In genomic region chr11:67991347-67992121, GRCh38 we compare ENCODE assay signal across 8 cellular contexts. TPM values are rescaled to one million over a fixed set of nuclear protein-coding genes. Genes with fewer than 3 reads are reported as not detected.
A peak's percentile ranks its signal among the peaks of the same experiment; 100 is the strongest.
DNase-seq lines count a peak whose midpoint lies in the region; ATAC-seq and TF ChIP-seq lines count a peak whose summit lies in the region.
"Not testable (repeated sequence)": the region's sequence is repeated elsewhere in the genome, so short reads cannot be mapped to it uniquely, and the experiment has no call there.

No MANE protein-coding gene starts in this region.

- H3K4me3 ChIP-seq in GM23338 (peak overlapping the region; percentile 63), dorsolateral prefrontal cortex (peak overlapping the region in 48 of 59 donors; percentile 12 to 59 (median 34)), left ventricle myocardium inferior (peak overlapping the region; percentile 55), iPS-18a (ENCODE audit: low read length) (peak overlapping the region; percentile 53), thoracic aorta (peak overlapping the region; percentile 47)

- H3K9me2 ChIP-seq in GM23338 (ENCODE audit: insufficient read depth) = not testable (repeated sequence)

- H3K4me2 ChIP-seq in GM23338 = peak overlapping the region; percentile 84

- not testable (repeated sequence) for DNase-seq in GM23338 (ENCODE audit: low spot score); dorsolateral prefrontal cortex; left ventricle myocardium inferior; progenitor cell of endocrine pancreas (ENCODE audit: low spot score, unreplicated experiment); thoracic aorta (ENCODE audit: low spot score)
- DNase-seq in activated B cell treated with CpG ODN at 0.5 μM for 24 hours = peak; percentile 15

- intact Hi-C loops in activated B cell treated with CpG ODN at 0.5 μM for 24 hours (cut with micrococcal nuclease) = loop anchor here (5.0 kb wide), 1 partner anchor 144 kb away; no protein-coding TSS in a partner anchor
- intact Hi-C loops in dorsolateral prefrontal cortex (cut with DNase I); left ventricle myocardium inferior (cut with micrococcal nuclease): not testable (repeated sequence)

- H3F3A ChIP-seq in GM23338 (replicated peaks; ENCODE audit: low read depth) = not testable (repeated sequence)

- H3K27me3 Mint-ChIP-seq in GM23338 (ENCODE audit: insufficient read depth, low read depth, poor library complexity) (peaks cover 23% of the 10 kb centered on the region), nephron (ENCODE audit: low read depth) (peaks cover 54% of the 10 kb centered on the region), progenitor cell of endocrine pancreas (peaks cover 40% of the 10 kb centered on the region)
- not testable (repeated sequence) for H3K27me3 Mint-ChIP-seq in activated B cell treated with CpG ODN at 0.5 μM for 24 hours

- not testable (repeated sequence) for H4K20me1 ChIP-seq in GM23338 (replicated peaks; ENCODE audit: insufficient read depth)

- H3K36me3 ChIP-seq in GM23338 (ENCODE audit: insufficient read depth); left ventricle myocardium inferior; iPS-18a (ENCODE audit: control insufficient read depth, low read depth, low read length); thoracic aorta: not testable (repeated sequence)

- H3K4me1 Mint-ChIP-seq in GM23338; nephron; progenitor cell of endocrine pancreas (ENCODE audit: low read depth): not testable (repeated sequence)
- H3K4me1 Mint-ChIP-seq in activated B cell treated with CpG ODN at 0.5 μM for 24 hours = peaks cover 23% of the 10 kb centered on the region

- not testable (repeated sequence) for H3K27me3 ChIP-seq in GM23338 (ENCODE audit: insufficient read depth); iPS-18a (ENCODE audit: control insufficient read depth, insufficient read depth, low read length); thoracic aorta (replicated peaks; ENCODE audit: insufficient read depth)
- H3K27me3 ChIP-seq in dorsolateral prefrontal cortex (peaks cover 0 to 12% (median 0%) of the 10 kb centered on the region in 45 donors), left ventricle myocardium inferior (ENCODE audit: low read depth) (peaks cover 25% of the 10 kb centered on the region)

- H3K27ac Mint-ChIP-seq in GM23338, activated B cell treated with CpG ODN at 0.5 μM for 24 hours, nephron, progenitor cell of endocrine pancreas: not testable (repeated sequence)

- not testable (repeated sequence) for H3K9me3 Mint-ChIP-seq in GM23338; activated B cell treated with CpG ODN at 0.5 μM for 24 hours; nephron; progenitor cell of endocrine pancreas (ENCODE audit: low read depth)

- not testable (repeated sequence) for H3K4me1 ChIP-seq in GM23338 (ENCODE audit: insufficient read depth); iPS-18a (ENCODE audit: control insufficient read depth, low read depth, low read length); thoracic aorta (ENCODE audit: control insufficient read depth in 1 of 2, low read depth in 2 of 2)
- peaks cover 11% of the 10 kb centered on the region for H3K4me1 ChIP-seq in left ventricle myocardium inferior

- H3K36me3 Mint-ChIP-seq in GM23338 (ENCODE audit: low read depth); nephron (ENCODE audit: low read depth); progenitor cell of endocrine pancreas (ENCODE audit: insufficient read depth): not testable (repeated sequence)
- peaks cover 24% of the 10 kb centered on the region for H3K36me3 Mint-ChIP-seq in activated B cell treated with CpG ODN at 0.5 μM for 24 hours (ENCODE audit: low read depth)

- TF ChIP-seq CTCF in GM23338 (conservative IDR thresholded peaks at IDR 0.05; ENCODE audit: low read depth in 2 of 2) = peak; percentile 32 to 50; a peak in 3 of 4 replicates
- not testable (repeated sequence) for TF ChIP-seq CTCF in activated B cell treated with CpG ODN at 0.5 μM for 24 hours (IDR thresholded peaks at IDR 0.05); dorsolateral prefrontal cortex (IDR thresholded peaks at IDR 0.05 in 54 of 56, conservative IDR thresholded peaks at IDR 0.05 in 2 of 56; ENCODE audit: low read depth in 1 of 56, partially characterized antibody in 56 of 56); left ventricle myocardium inferior (IDR thresholded peaks at IDR 0.05; ENCODE audit: borderline replicate concordance); nephron (IDR thresholded peaks at IDR 0.05; ENCODE audit: unreplicated experiment in 3 of 3); progenitor cell of endocrine pancreas (IDR thresholded peaks at IDR 0.05; ENCODE audit: unreplicated experiment); thoracic aorta (IDR thresholded peaks at IDR 0.05)

- CTCF ChIA-PET in activated B cell treated with CpG ODN at 0.5 μM for 24 hours (lab: Charles Lee) = not testable (repeated sequence)

- not testable (repeated sequence) for ATAC-seq in GM23338; activated B cell treated with CpG ODN at 0.5 μM for 24 hours (ENCODE audit: low read depth); thoracic aorta (ENCODE audit: insufficient number of reproducible peaks, low FRiP score, low read depth)

- not testable (repeated sequence) for H3K79me2 ChIP-seq in GM23338 (replicated peaks; ENCODE audit: insufficient read depth)

- not testable (repeated sequence) for H2AFZ ChIP-seq in GM23338

- H3K9ac ChIP-seq in iPS-18a (ENCODE audit: low read length) = peak overlapping the region; percentile 48

- H3K9me3 ChIP-seq in left ventricle myocardium inferior (replicated peaks); iPS-18a (ENCODE audit: control insufficient read depth, low read depth, low read length); thoracic aorta: not testable (repeated sequence)

- H3K4me3 Mint-ChIP-seq in GM23338 (peak overlapping the region; percentile 76), nephron (peak overlapping the region in 2 of 3 experiments; percentile 58 to 68), progenitor cell of endocrine pancreas (ENCODE audit: low read depth) (peak overlapping the region; percentile 49)
- not testable (repeated sequence) for H3K4me3 Mint-ChIP-seq in activated B cell treated with CpG ODN at 0.5 μM for 24 hours

- POLR2A ChIA-PET in activated B cell treated with CpG ODN at 0.5 μM for 24 hours (lab: Charles Lee) = not testable (repeated sequence)

- not testable (repeated sequence) for H3K27ac ChIP-seq in GM23338 (ENCODE audit: low read depth); dorsolateral prefrontal cortex; left ventricle myocardium inferior (replicated peaks); iPS-18a (ENCODE audit: low read length); thoracic aorta

RNA-seq across cellular contexts. Expression of gene UNC93B1, which starts 12.4 kb away (rescaled TPM):
- total RNA-seq in GM23338 (2014; rRNA removed; shearing (Covaris generic)) = 28.0 and 34.4 TPM in 2 replicates
- polyA plus RNA-seq in GM23338 (2016; fragmentation: Nextera tagmentation; extraction: Ambion mirVana) = 15.7 and 16.2 TPM in 2 replicates
- total RNA-seq in activated B cell treated with CpG ODN at 0.5 μM for 24 hours (117 and 133 TPM in 2 replicates), dorsolateral prefrontal cortex (10 to 100 TPM in 80 of 120 experiments, 1 to 10 TPM in 40; 5.7 to 20.9 (median 11.2) TPM), left ventricle myocardium inferior (6.1 TPM), progenitor cell of endocrine pancreas (6.7 and 8.0 TPM in 2 replicates), thoracic aorta (10 to 100 TPM; 39.6 to 72.4 TPM)

RNA-seq across cellular contexts. Expression of gene ALDH3B1, which starts 18.6 kb away (rescaled TPM):
- not detected in 2 replicates for total RNA-seq in GM23338 (2014; rRNA removed; shearing (Covaris generic))
- polyA plus RNA-seq in GM23338 (2016; fragmentation: Nextera tagmentation; extraction: Ambion mirVana) = 0.17 and 0.52 TPM in 2 replicates
- total RNA-seq in activated B cell treated with CpG ODN at 0.5 μM for 24 hours (0.53 and 0.98 TPM in 2 replicates), dorsolateral prefrontal cortex (1 to 10 TPM; 1.2 to 7.7 (median 3.1) TPM), left ventricle myocardium inferior (3.7 TPM), progenitor cell of endocrine pancreas (not detected in 2 replicates), thoracic aorta (10 to 100 TPM; 17.6 to 24.2 TPM)

RNA-seq across cellular contexts. Expression of gene NDUFS8, which starts 38.9 kb away (rescaled TPM):
- total RNA-seq in GM23338 (2014; rRNA removed; shearing (Covaris generic)) = 157 and 175 TPM in 2 replicates
- polyA plus RNA-seq in GM23338 (2016; fragmentation: Nextera tagmentation; extraction: Ambion mirVana) = 304 and 308 TPM in 2 replicates
- total RNA-seq in activated B cell treated with CpG ODN at 0.5 μM for 24 hours (93.7 and 101 TPM in 2 replicates), dorsolateral prefrontal cortex (100 to 1,000 TPM in 119 of 120 experiments, 10 to 100 TPM in 1; 98.7 to 186 (median 138) TPM), left ventricle myocardium inferior (436 TPM), progenitor cell of endocrine pancreas (113 and 125 TPM in 2 replicates), thoracic aorta (10 to 100 TPM; 85.8 to 96.5 TPM)

RNA-seq across cellular contexts. Expression of gene TCIRG1, which starts 47.3 kb away (rescaled TPM):
- total RNA-seq in GM23338 (2014; rRNA removed; shearing (Covaris generic)) = 31.2 and 40.4 TPM in 2 replicates
- polyA plus RNA-seq in GM23338 (2016; fragmentation: Nextera tagmentation; extraction: Ambion mirVana) = 18.5 and 20.4 TPM in 2 replicates
- total RNA-seq in activated B cell treated with CpG ODN at 0.5 μM for 24 hours (209 and 227 TPM in 2 replicates), dorsolateral prefrontal cortex (10 to 100 TPM in 110 of 120 experiments, 1 to 10 TPM in 10; 6.5 to 49.6 (median 16.9) TPM), left ventricle myocardium inferior (23.4 TPM), progenitor cell of endocrine pancreas (33.6 and 35.5 TPM in 2 replicates), thoracic aorta (100 to 1,000 TPM; 167 to 281 TPM)
